ENCODE assay signal across 8 cellular contexts in the genomic region with DNA sequence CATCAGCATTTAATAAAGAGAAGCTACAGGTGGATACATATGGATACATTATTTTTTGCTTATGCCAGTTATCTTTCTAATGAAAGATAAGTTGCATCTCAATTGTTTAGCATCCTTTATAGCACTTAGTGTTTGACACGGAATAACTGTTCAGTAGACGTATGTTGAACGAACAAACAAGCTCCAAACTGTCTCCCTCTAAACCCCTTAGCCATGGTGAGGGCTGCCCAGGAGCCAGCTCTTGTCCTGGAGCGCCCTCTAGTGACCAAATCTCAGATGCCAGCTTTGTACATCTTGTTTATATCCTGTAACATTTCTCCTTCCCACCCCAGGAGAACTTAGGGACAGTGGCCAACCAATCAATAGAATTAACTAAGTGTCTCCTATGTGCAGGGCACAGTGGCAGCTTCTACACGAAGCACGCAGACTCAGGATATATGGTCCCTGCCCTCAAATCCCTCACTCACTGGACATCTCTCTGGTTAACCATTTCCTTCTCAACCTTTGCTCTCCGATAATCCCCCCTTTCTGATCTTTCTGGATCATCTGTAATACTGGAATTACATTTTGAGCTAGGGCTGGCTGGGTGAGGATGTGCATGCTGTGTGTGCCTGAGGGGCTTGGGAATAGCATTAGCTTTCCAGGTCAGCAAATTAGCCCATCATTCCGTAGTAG. TPM values are rescaled to one million over a fixed set of nuclear protein-coding genes. Genes with fewer than 3 reads are reported as not detected.
A peak's percentile ranks its signal among the peaks of the same experiment; 100 is the strongest.
DNase-seq lines count a peak whose midpoint lies in the region; ATAC-seq and TF ChIP-seq lines count a peak whose summit lies in the region.

No MANE protein-coding gene starts in this region.

- peak; percentile 78 for TF ChIP-seq CTCF in CD8-positive, alpha-beta T cell (IDR thresholded peaks at IDR 0.05)
- TF ChIP-seq CTCF in HFF-Myc (IDR thresholded peaks at IDR 0.05; ENCODE audit: low read depth, low read length, missing control alignments) (peak; percentile 90), activated B cell treated with CpG ODN at 0.5 μM for 24 hours (IDR thresholded peaks at IDR 0.05) (no peak), cardiac fibroblast (IDR thresholded peaks at IDR 0.05; ENCODE audit: low read depth, low read length) (peak; percentile 93)

- H3K4me3 Mint-ChIP-seq in CD8-positive, alpha-beta T cell, result no peak overlapping the region
- no peak overlapping the region for H3K4me3 Mint-ChIP-seq in activated B cell treated with CpG ODN at 0.5 μM for 24 hours

- ATAC-seq in CD8-positive, alpha-beta T cell, result peak; percentile 80
- ATAC-seq in activated B cell treated with CpG ODN at 0.5 μM for 24 hours (ENCODE audit: low read depth) (peak; percentile 86), HG02885 (IDR thresholded peaks at IDR 0.05; ENCODE audit: poor library complexity, unreplicated experiment) (no peak)

- H3K36me3 ChIP-seq in CD8-positive, alpha-beta T cell (ENCODE audit: insufficient read depth, low read length), result no peaks in the 10 kb centered on the region

- H3K9me3 Mint-ChIP-seq in CD8-positive, alpha-beta T cell, result no peaks in the 10 kb centered on the region
- H3K9me3 Mint-ChIP-seq in activated B cell treated with CpG ODN at 0.5 μM for 24 hours, result no peaks in the 10 kb centered on the region

- DNase-seq in CD8-positive, alpha-beta T cell, result peak; percentile 58 to 82 (median 72)
- DNase-seq in HFF-Myc (ENCODE audit: extremely low read depth, low read depth) (peak; percentile 45), NCI-H446 treated with DMSO at 0.1 percent for 48 hours (lab: John Stamatoyannopoulos, UW) (peak; percentile 40), activated B cell treated with CpG ODN at 0.5 μM for 24 hours (peak; percentile 50), cardiac fibroblast (ENCODE audit: low read depth in 2 of 2) (peak; percentile 81 to 84), left kidney (ENCODE audit: low read depth, low spot score) (peak; percentile 86)
- peak; percentile 75 for DNase-seq in stimulated activated CD4-positive, alpha-beta T cell treated with anti-CD3 and anti-CD28 coated beads, Interleukin-4, amount 100 ng/mL, for 1 hour

- intact Hi-C loops in CD8-positive, alpha-beta T cell (cut with DNase I, micrococcal nuclease), result loop anchor here (1.0 kb wide), 4 partner anchors 82 to 299 kb away; no protein-coding TSS in a partner anchor
- intact Hi-C loops in activated B cell treated with CpG ODN at 0.5 μM for 24 hours (cut with micrococcal nuclease), result loop anchor here (1.0 to 10.0 kb wide), 8 partner anchors 36 to 851 kb away; no protein-coding TSS in a partner anchor

- no peaks in the 10 kb centered on the region for H3K27me3 ChIP-seq in CD8-positive, alpha-beta T cell (ENCODE audit: insufficient read depth, low read length)

- POLR2A ChIA-PET in CD8-positive, alpha-beta T cell (lab: Charles Lee), result no interaction called here
- POLR2A ChIA-PET in activated B cell treated with CpG ODN at 0.5 μM for 24 hours (lab: Charles Lee), result interaction anchor here (0.5 to 1.7 kb wide), 3 partner anchors 36 to 288 kb away, joined by 3 to 6 read pairs (median 4); a partner anchor contains a TSS

- no peak overlapping the region for H3K4me3 ChIP-seq in CD8-positive, alpha-beta T cell (ENCODE audit: low read depth, low read length)
- H3K4me3 ChIP-seq in HFF-Myc (replicated peaks; ENCODE audit: low read depth, low read length) (no peak overlapping the region), cardiac fibroblast (replicated peaks in 1 of 2; ENCODE audit: low read depth in 2 of 2, low read length in 2 of 2) (no peak overlapping the region)

- H3K36me3 Mint-ChIP-seq in CD8-positive, alpha-beta T cell, result no peaks in the 10 kb centered on the region
- H3K36me3 Mint-ChIP-seq in activated B cell treated with CpG ODN at 0.5 μM for 24 hours (ENCODE audit: low read depth), result no peaks in the 10 kb centered on the region

- CTCF ChIA-PET in CD8-positive, alpha-beta T cell (lab: Charles Lee), result interaction anchor here (0.6 to 6.4 kb wide), 52 partner anchors 9 to 535 kb away, joined by 3 to 57 read pairs (median 4); a partner anchor contains a TSS
- CTCF ChIA-PET in activated B cell treated with CpG ODN at 0.5 μM for 24 hours (lab: Charles Lee), result interaction anchor here (0.7 to 4.7 kb wide), 42 partner anchors 11 to 471 kb away, joined by 3 to 72 read pairs (median 4); a partner anchor contains a TSS

- H3K9me3 ChIP-seq in CD8-positive, alpha-beta T cell (ENCODE audit: low read length), result no peaks in the 10 kb centered on the region

- no peaks in the 10 kb centered on the region for H3K4me1 ChIP-seq in CD8-positive, alpha-beta T cell (ENCODE audit: insufficient read depth, low read length)

- H3K4me1 Mint-ChIP-seq in CD8-positive, alpha-beta T cell (ENCODE audit: low read depth), result no peaks in the 10 kb centered on the region
- no peaks in the 10 kb centered on the region for H3K4me1 Mint-ChIP-seq in activated B cell treated with CpG ODN at 0.5 μM for 24 hours

- H3K27ac Mint-ChIP-seq in CD8-positive, alpha-beta T cell, result no peak overlapping the region
- no peak overlapping the region for H3K27ac Mint-ChIP-seq in activated B cell treated with CpG ODN at 0.5 μM for 24 hours

- H3K27me3 Mint-ChIP-seq in CD8-positive, alpha-beta T cell (ENCODE audit: low read depth), result no peaks in the 10 kb centered on the region
- H3K27me3 Mint-ChIP-seq in activated B cell treated with CpG ODN at 0.5 μM for 24 hours, result no peaks in the 10 kb centered on the region

- no peak overlapping the region for H3K27ac ChIP-seq in CD8-positive, alpha-beta T cell (ENCODE audit: low read depth, low read length)

RNA-seq across cellular contexts. Expression of a gene that starts 22.9 kb away (rescaled TPM):
- total RNA-seq in CD8-positive, alpha-beta T cell, result not detected
- not detected in 2 replicates for total RNA-seq in activated B cell treated with CpG ODN at 0.5 μM for 24 hours

RNA-seq across cellular contexts. Expression of a gene that starts 45.1 kb away (rescaled TPM):
- total RNA-seq in CD8-positive, alpha-beta T cell, result not detected
- total RNA-seq in activated B cell treated with CpG ODN at 0.5 μM for 24 hours, result not detected in 2 replicates
